In the genomic region with DNA sequence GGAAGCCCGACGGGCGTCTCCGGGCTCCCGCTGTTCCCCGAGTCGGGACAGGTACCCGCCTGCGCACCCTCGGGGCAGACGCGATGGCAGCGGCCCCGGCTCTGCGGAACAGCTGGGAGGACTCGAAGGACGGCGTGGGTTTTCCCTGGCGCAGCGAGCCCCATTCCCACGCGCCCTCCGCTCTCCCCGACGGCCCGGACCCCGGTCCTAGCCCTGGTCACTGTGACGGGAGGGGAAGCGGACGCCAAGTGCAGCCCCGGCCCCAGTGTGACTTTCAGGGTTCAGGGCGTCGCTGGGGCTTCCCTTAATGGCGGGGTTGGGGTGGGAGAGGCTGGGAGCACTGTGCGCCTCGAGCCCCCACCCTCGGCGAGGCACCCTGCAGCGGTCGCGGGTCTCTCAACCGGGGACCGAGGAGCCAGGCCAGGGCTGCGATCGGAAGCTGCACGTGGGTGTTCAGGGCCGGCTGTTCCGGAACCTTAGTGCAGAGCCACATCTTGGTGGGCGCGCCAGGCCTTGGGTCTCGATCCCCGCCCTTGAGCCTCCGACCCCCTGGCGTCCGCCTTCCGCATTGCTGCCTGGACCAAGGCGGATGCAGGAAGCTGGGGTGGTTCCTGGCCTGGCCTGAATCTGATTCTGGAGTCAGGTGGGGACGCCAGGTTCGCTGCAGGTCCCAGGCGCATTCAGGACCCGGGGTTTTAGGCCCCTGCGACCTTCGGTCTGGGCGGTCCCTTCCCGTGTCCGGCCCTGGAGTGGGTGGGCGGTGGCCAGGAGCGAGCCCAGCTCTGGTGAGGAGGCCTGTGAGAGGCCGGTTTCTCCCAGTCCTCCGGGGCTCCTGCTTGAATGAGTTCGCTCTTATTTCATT, we compare ENCODE assay signal across 8 cellular contexts. TPM values are rescaled to one million over a fixed set of nuclear protein-coding genes. Genes with fewer than 3 reads are reported as not detected.
DNase-seq lines count a peak whose midpoint lies in the region; ATAC-seq and TF ChIP-seq lines count a peak whose summit lies in the region.

No MANE protein-coding gene starts in this region.

- H3K27ac Mint-ChIP-seq in HFFc6, result no peak overlapping the region
- H3K27ac Mint-ChIP-seq in activated naive CD8-positive, alpha-beta T cell, result no peak overlapping the region
- H3K27ac Mint-ChIP-seq in stimulated activated effector memory CD8-positive, alpha-beta T cell treated with anti-CD3 and anti-CD28 coated beads, Interleukin-12 subunit alpha, Interleukin-12 subunit beta, amount 100 ng/mL, for 72 hours, result no peak overlapping the region

- TF ChIP-seq CTCF in HFFc6 (IDR thresholded peaks at IDR 0.05), result peak; percentile 43

- ATAC-seq in stimulated activated effector memory CD8-positive, alpha-beta T cell treated with anti-CD3 and anti-CD28 coated beads, Interleukin-12 subunit alpha, Interleukin-12 subunit beta, amount 100 ng/mL, for 72 hours, result peak; percentile 7
- ATAC-seq in GM21381 (IDR thresholded peaks at IDR 0.05; ENCODE audit: unreplicated experiment), result no peak

- H3K27me3 Mint-ChIP-seq in HFFc6 (ENCODE audit: insufficient read depth), result peaks cover 3% of the 10 kb centered on the region; the same call in 1 of the 2 replicates
- no peaks in the 10 kb centered on the region for H3K27me3 Mint-ChIP-seq in activated naive CD8-positive, alpha-beta T cell

- DNase-seq in HFFc6 (no peak), iPS-NIHi7 (ENCODE audit: extremely low spot score) (peak; percentile 58), LoVo (ENCODE audit: low spot score) (no peak), occipital lobe (lab: John Stamatoyannopoulos, UW) (no peak)
- peak in 1 of 2 donors; percentile 59 for DNase-seq in stimulated activated effector memory CD8-positive, alpha-beta T cell treated with anti-CD3 and anti-CD28 coated beads, Interleukin-12 subunit alpha, Interleukin-12 subunit beta, amount 100 ng/mL, for 72 hours (ENCODE audit: low spot score in 2 of 2)
- DNase-seq in central memory CD4-positive, alpha-beta T cell, result no peak

- H3K4me1 Mint-ChIP-seq in HFFc6 (ENCODE audit: low read depth), result peaks cover 8% of the 10 kb centered on the region
- peaks cover 3% of the 10 kb centered on the region for H3K4me1 Mint-ChIP-seq in activated naive CD8-positive, alpha-beta T cell (ENCODE audit: low read depth)
- peaks cover 10% of the 10 kb centered on the region for H3K4me1 Mint-ChIP-seq in stimulated activated effector memory CD8-positive, alpha-beta T cell treated with anti-CD3 and anti-CD28 coated beads, Interleukin-12 subunit alpha, Interleukin-12 subunit beta, amount 100 ng/mL, for 72 hours

- no peaks in the 10 kb centered on the region for H3K9me3 Mint-ChIP-seq in HFFc6
- H3K9me3 Mint-ChIP-seq in activated naive CD8-positive, alpha-beta T cell (ENCODE audit: low read depth), result no peaks in the 10 kb centered on the region
- no peaks in the 10 kb centered on the region for H3K9me3 Mint-ChIP-seq in stimulated activated effector memory CD8-positive, alpha-beta T cell treated with anti-CD3 and anti-CD28 coated beads, Interleukin-12 subunit alpha, Interleukin-12 subunit beta, amount 100 ng/mL, for 72 hours

- no peaks in the 10 kb centered on the region for H3K36me3 Mint-ChIP-seq in HFFc6 (ENCODE audit: low read depth)
- H3K36me3 Mint-ChIP-seq in activated naive CD8-positive, alpha-beta T cell, result no peaks in the 10 kb centered on the region
- H3K36me3 Mint-ChIP-seq in stimulated activated effector memory CD8-positive, alpha-beta T cell treated with anti-CD3 and anti-CD28 coated beads, Interleukin-12 subunit alpha, Interleukin-12 subunit beta, amount 100 ng/mL, for 72 hours, result no peaks in the 10 kb centered on the region

- peak overlapping the region; percentile 18; the same call in 1 of the 2 replicates for H3K4me3 Mint-ChIP-seq in HFFc6
- H3K4me3 Mint-ChIP-seq in activated naive CD8-positive, alpha-beta T cell, result peak overlapping the region; percentile 72
- H3K4me3 Mint-ChIP-seq in stimulated activated effector memory CD8-positive, alpha-beta T cell treated with anti-CD3 and anti-CD28 coated beads, Interleukin-12 subunit alpha, Interleukin-12 subunit beta, amount 100 ng/mL, for 72 hours, result peak overlapping the region; percentile 43

RNA-seq across cellular contexts. Expression of a gene that starts 3.5 kb away (rescaled TPM):
- not detected for total RNA-seq in HFFc6 (2021; fragmentation: NEBNext Ultra II Directional; extraction: Animal tissue kit (Norgen Biotek cat#: 25700))
- not detected for total RNA-seq in occipital lobe

RNA-seq across cellular contexts. Expression of a gene that starts 19.2 kb away (rescaled TPM):
- not detected for total RNA-seq in HFFc6 (2021; fragmentation: NEBNext Ultra II Directional; extraction: Animal tissue kit (Norgen Biotek cat#: 25700))
- 1.1 TPM for total RNA-seq in occipital lobe

RNA-seq across cellular contexts. Expression of a gene that starts 20.3 kb away (rescaled TPM):
- total RNA-seq in HFFc6 (2021; fragmentation: NEBNext Ultra II Directional; extraction: Animal tissue kit (Norgen Biotek cat#: 25700)), result under 1 TPM in 1 of 6 experiments, not detected in 5; 0.43 TPM
- total RNA-seq in occipital lobe, result 1.4 TPM

RNA-seq across cellular contexts. Expression of a gene that starts 39.1 kb away (rescaled TPM):
- 10 to 100 TPM; 35.5 to 48.5 (median 45.6) TPM for total RNA-seq in HFFc6 (2021; fragmentation: NEBNext Ultra II Directional; extraction: Animal tissue kit (Norgen Biotek cat#: 25700))
- total RNA-seq in occipital lobe, result 12.9 TPM

RNA-seq across cellular contexts. Expression of a gene that starts 48.2 kb away (rescaled TPM):
- total RNA-seq in HFFc6 (2021; fragmentation: NEBNext Ultra II Directional; extraction: Animal tissue kit (Norgen Biotek cat#: 25700)), result under 1 TPM; 0.09 to 0.45 (median 0.19) TPM
- not detected for total RNA-seq in occipital lobe

Comparison
In these comparisons a context has a peak if more than half of its experiments do, and no peak if none do; other contexts are left out.
1. H3K4me3 Mint-ChIP-seq: peak in every context shown above with its lines; median percentile 72 in activated naive CD8-positive, alpha-beta T cell; 43 in stimulated activated effector memory CD8-positive, alpha-beta T cell treated with anti-CD3 and anti-CD28 coated beads, Interleukin-12 subunit alpha, Interleukin-12 subunit beta, amount 100 ng/mL, for 72 hours; 18 in HFFc6.